ENCODE assay signal across 14 cellular contexts in the genomic region with DNA sequence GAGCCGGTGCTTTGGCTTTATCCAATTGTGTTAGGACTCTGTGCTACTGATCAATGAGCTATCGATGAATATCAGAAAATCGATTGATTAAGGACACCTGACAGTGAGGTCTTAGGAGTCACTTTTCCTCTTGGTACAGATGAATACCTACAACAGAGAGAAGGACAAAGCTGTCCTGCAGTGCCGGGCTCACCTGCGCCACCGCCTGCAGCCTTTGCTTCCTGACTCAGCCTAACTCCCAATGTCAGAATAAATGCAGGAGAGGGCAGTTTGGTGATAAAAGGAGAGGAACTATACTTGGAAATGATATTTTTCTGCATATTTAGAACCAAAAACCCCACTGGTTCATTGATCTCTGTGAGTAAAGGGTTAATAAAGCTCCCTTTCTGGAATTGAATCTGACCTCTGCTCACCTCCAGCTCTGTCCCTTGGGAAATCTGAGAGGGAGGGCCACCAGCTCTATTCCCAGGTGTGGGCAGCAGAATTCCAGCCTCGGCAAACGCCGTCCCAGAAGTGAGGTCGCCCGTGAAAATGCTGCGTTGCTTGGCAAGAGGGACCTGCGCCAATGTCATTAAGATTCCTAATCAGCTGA. TPM values are rescaled to one million over a fixed set of nuclear protein-coding genes. Genes with fewer than 3 reads are reported as not detected.
A peak's percentile ranks its signal among the peaks of the same experiment; 100 is the strongest.
DNase-seq lines count a peak whose midpoint lies in the region; TF ChIP-seq lines count a peak whose summit lies in the region.
"Had no signal": no experiment of that assay in that cellular context is flagged by ENCODE, and none has a peak within 500 bp of the region (broad histone marks: within the 10 kb centered on the region; RNA-seq: fewer than 3 reads in every experiment).

No MANE protein-coding gene starts in this region.

- peak overlapping the region; percentile 83 for H3K4me2 ChIP-seq in osteoblast (ENCODE audit: insufficient read depth, low read length)

- peak overlapping the region; percentile 23 for H3K9ac ChIP-seq in NT2/D1 (ENCODE audit: insufficient read length, low read depth)

- H3K27ac ChIP-seq in osteoblast (ENCODE audit: low read depth, low read length) = no peak overlapping the region
- H3K27ac ChIP-seq: SK-N-MC had no signal

- H3K27me3 ChIP-seq in BE2C (no peaks in the 10 kb centered on the region; the same call in 1 of the 2 replicates), NT2/D1 (ENCODE audit: insufficient read depth, insufficient read length) (no peaks in the 10 kb centered on the region), osteoblast (ENCODE audit: insufficient read depth, low read length) (peaks cover 26% of the 10 kb centered on the region)

- TF ChIP-seq CTCF in BE2C (IDR thresholded peaks at IDR 0.05; ENCODE audit: low read depth, low read length) = no peak
- no peak for TF ChIP-seq CTCF in epithelial cell of proximal tubule (conservative IDR thresholded peaks at IDR 0.05; ENCODE audit: low read depth, low read length)
- no peak for TF ChIP-seq CTCF in osteoblast (IDR thresholded peaks at IDR 0.05; ENCODE audit: extremely low read depth, low read depth, low read length)

- no peak for DNase-seq in BE2C
- no peak for DNase-seq in NT2/D1 (ENCODE audit: low read depth, low spot score)
- DNase-seq in epithelial cell of proximal tubule (ENCODE audit: low read depth) = no peak
- peak; percentile 22 for DNase-seq in osteoblast (ENCODE audit: insufficient read length, low spot score, missing footprints)
- no peak for DNase-seq in amniotic stem cell (lab: John Stamatoyannopoulos, UW)
- DNase-seq in activated effector memory CD4-positive, alpha-beta T cell treated with Interleukin-2 at 50 U/mL for 16 hours = no peak
- DNase-seq in HCEC 1CT = no peak
- DNase-seq in DMS114 treated with DMSO at 0.1 percent for 48 hours (lab: John Stamatoyannopoulos, UW; ENCODE audit: unreplicated experiment) = no peak
- DNase-seq: activated B cell treated with CpG ODN at 0.5 μM for 24 hours; activated T-cell treated with anti-CD3 and anti-CD28 coated beads, Interleukin-2, amount 50 U/mL, for 48 hours; NCI-H1048; occipital lobe; stimulated activated naive CD4-positive, alpha-beta T cell had no signal

- no peaks in the 10 kb centered on the region for H4K20me1 ChIP-seq in osteoblast (ENCODE audit: insufficient read depth, low read length)

- H3K36me3 ChIP-seq in BE2C (no peaks in the 10 kb centered on the region), NT2/D1 (ENCODE audit: insufficient read depth, insufficient read length, low read length) (no peaks in the 10 kb centered on the region), osteoblast (ENCODE audit: insufficient read depth, low read length) (no peaks in the 10 kb centered on the region)

- no peaks in the 10 kb centered on the region for H3K79me2 ChIP-seq in osteoblast (ENCODE audit: insufficient read depth, low read length)

- H2AFZ ChIP-seq in osteoblast (ENCODE audit: low read length) = peak overlapping the region; percentile 87

- H3K4me1 ChIP-seq in BE2C (no peaks in the 10 kb centered on the region; the same call in 1 of the 2 replicates), NT2/D1 (ENCODE audit: insufficient read depth, insufficient read length) (peaks cover 14% of the 10 kb centered on the region), osteoblast (ENCODE audit: insufficient read depth, low read length) (peaks cover 13% of the 10 kb centered on the region)

- H3K4me3 ChIP-seq in BE2C (ENCODE audit: low read depth, low read length) (peak overlapping the region; percentile 55), NT2/D1 (ENCODE audit: insufficient read length, low read depth) (no peak overlapping the region), epithelial cell of proximal tubule (ENCODE audit: low read depth, low read length) (peak overlapping the region; percentile 40), osteoblast (ENCODE audit: insufficient read depth, low read length) (peak overlapping the region; percentile 69)
- H3K4me3 ChIP-seq: SK-N-MC had no signal

- H3K9me3 ChIP-seq in BE2C = no peaks in the 10 kb centered on the region
- peaks cover 24% of the 10 kb centered on the region for H3K9me3 ChIP-seq in NT2/D1 (ENCODE audit: insufficient read depth, low read length)
- H3K9me3 ChIP-seq in osteoblast (ENCODE audit: low read depth, low read length) = peaks cover 4% of the 10 kb centered on the region

RNA-seq across cellular contexts. Expression of a gene that starts 39.3 kb away (rescaled TPM):
- polyA plus RNA-seq in BE2C (2012; ENCODE audit: insufficient read depth, insufficient read length, low read depth) = 83.0 TPM
- total RNA-seq in epithelial cell of proximal tubule = 10.4 and 12.4 TPM in 2 replicates
- 35.8 and 39.2 TPM in 2 replicates for total RNA-seq in osteoblast
